Comparison of ENCODE assay signal across 10 cellular contexts in the genomic region with DNA sequence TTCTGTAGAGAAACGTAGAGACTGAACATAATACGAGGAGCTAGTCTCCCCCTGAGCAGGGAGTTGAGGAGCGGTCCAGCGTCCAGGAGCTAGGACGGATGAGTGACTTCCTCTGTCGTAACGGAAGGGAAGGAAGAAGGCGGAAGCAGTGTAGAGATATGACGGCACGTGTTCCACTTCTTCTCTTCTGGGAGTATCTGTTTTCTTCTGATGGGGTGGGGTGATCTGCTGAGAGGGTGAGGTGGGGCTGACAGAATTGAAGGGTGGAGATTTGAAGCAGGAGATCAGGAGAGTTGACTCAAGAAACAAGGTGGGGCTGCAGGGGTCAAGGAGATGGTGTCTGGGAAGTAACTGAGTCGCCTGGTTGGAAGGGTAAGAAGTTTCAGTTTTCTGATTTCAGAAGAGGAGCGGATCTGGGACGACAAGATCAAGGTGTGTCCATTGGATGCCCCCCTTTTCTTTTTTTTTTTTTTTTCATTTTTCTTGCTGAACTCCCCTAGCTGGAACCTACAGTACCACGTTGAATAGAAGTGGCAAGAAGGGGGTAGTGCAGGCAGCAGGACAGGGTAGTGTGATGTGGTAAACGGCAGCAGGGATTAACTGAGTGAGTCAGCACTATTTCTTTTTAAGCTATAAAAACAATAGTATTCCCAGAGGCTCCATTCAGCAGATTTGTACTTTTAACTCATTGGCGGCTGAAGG. TPM values are rescaled to one million over a fixed set of nuclear protein-coding genes. Genes with fewer than 3 reads are reported as not detected.
DNase-seq lines count a peak whose midpoint lies in the region; ATAC-seq, FAIRE-seq and TF ChIP-seq lines count a peak whose summit lies in the region.
"Had no signal": no experiment of that assay in that cellular context is flagged by ENCODE, and none has a peak within 500 bp of the region (broad histone marks: within the 10 kb centered on the region; RNA-seq: fewer than 3 reads in every experiment).

No MANE protein-coding gene starts in this region.

- no peaks in the 10 kb centered on the region for H3K36me3 ChIP-seq in heart right ventricle
- no peaks in the 10 kb centered on the region for H3K36me3 ChIP-seq in Peyer's patch
- no peaks in the 10 kb centered on the region for H3K36me3 ChIP-seq in small intestine (ENCODE audit: control insufficient read depth in 2 of 2, insufficient read depth in 2 of 2, low read length in 2 of 2)

- ATAC-seq in activated CD8-positive, alpha-beta memory T cell treated with anti-CD3 and anti-CD28 coated beads, Interleukin-2, amount 10 ng/mL, durations not matched to agents 7 days and 5 days, result peak; percentile 29
- ATAC-seq in activated B cell treated with CpG ODN at 0.5 μM for 24 hours (ENCODE audit: low read depth) (peak; percentile 77), heart right ventricle (peak in 7 of 8 donors; percentile 59 to 82 (median 69))

- H3K9me3 Mint-ChIP-seq in activated CD8-positive, alpha-beta memory T cell treated with anti-CD3 and anti-CD28 coated beads, Interleukin-2, amount 10 ng/mL, durations not matched to agents 7 days and 5 days (ENCODE audit: low read depth), result no peaks in the 10 kb centered on the region
- H3K9me3 Mint-ChIP-seq in activated B cell treated with CpG ODN at 0.5 μM for 24 hours (no peaks in the 10 kb centered on the region), type B pancreatic cell (no peaks in the 10 kb centered on the region)

- H3K27me3 ChIP-seq in heart right ventricle (no peaks in the 10 kb centered on the region), Peyer's patch (no peaks in the 10 kb centered on the region), small intestine (ENCODE audit: control insufficient read depth in 2 of 2, insufficient read depth in 2 of 2, low read length in 2 of 2) (no peaks in the 10 kb centered on the region)

- H3K4me1 ChIP-seq in heart right ventricle (peaks cover 0 to 19% (median 6%) of the 10 kb centered on the region in 9 donors), Peyer's patch (no peaks in the 10 kb centered on the region), small intestine (ENCODE audit: control insufficient read depth in 2 of 2, insufficient read depth in 1 of 2, low read depth in 1 of 2, low read length in 1 of 2) (no peaks in the 10 kb centered on the region)

- intact Hi-C loops in activated B cell treated with CpG ODN at 0.5 μM for 24 hours (cut with micrococcal nuclease), result loop anchor here (10.0 kb wide), 1 partner anchor 1278 kb away; no protein-coding TSS in a partner anchor
- intact Hi-C loops in heart right ventricle (cut with DNase I), result loop anchor here in 2 of 10 donors (5.0 kb wide), 1 partner anchor 46 kb away; no protein-coding TSS in a partner anchor

- peak overlapping the region in 9 of 10 donors; percentile 16 to 41 (median 32) for H3K4me3 ChIP-seq in heart right ventricle
- peak overlapping the region in 2 of 4 donors; percentile 11 to 15 for H3K4me3 ChIP-seq in Peyer's patch
- no peak overlapping the region for H3K4me3 ChIP-seq in small intestine (ENCODE audit: low read depth in 1 of 2, low read length in 2 of 2)

- H3K27me3 Mint-ChIP-seq in activated CD8-positive, alpha-beta memory T cell treated with anti-CD3 and anti-CD28 coated beads, Interleukin-2, amount 10 ng/mL, durations not matched to agents 7 days and 5 days, result peaks cover 18% of the 10 kb centered on the region
- H3K27me3 Mint-ChIP-seq in activated B cell treated with CpG ODN at 0.5 μM for 24 hours, result peaks cover 10% of the 10 kb centered on the region
- peaks cover 7% of the 10 kb centered on the region for H3K27me3 Mint-ChIP-seq in type B pancreatic cell

- no peak overlapping the region for H3K27ac Mint-ChIP-seq in activated CD8-positive, alpha-beta memory T cell treated with anti-CD3 and anti-CD28 coated beads, Interleukin-2, amount 10 ng/mL, durations not matched to agents 7 days and 5 days
- H3K27ac Mint-ChIP-seq in activated B cell treated with CpG ODN at 0.5 μM for 24 hours (no peak overlapping the region), type B pancreatic cell (peak overlapping the region; percentile 6)

- no peak for FAIRE-seq in frontal cortex (lab: Jason Lieb, UNC)
- FAIRE-seq in small intestine (lab: Jason Lieb, UNC), result no peak
- FAIRE-seq: G401.6 had no signal

- H3K27ac ChIP-seq in heart right ventricle (peak overlapping the region in 2 of 10 donors; percentile 8 to 34), Peyer's patch (no peak overlapping the region), small intestine (ENCODE audit: low read depth in 1 of 2, low read length in 1 of 2) (no peak overlapping the region)

- peaks cover 3% of the 10 kb centered on the region for H3K36me3 Mint-ChIP-seq in activated CD8-positive, alpha-beta memory T cell treated with anti-CD3 and anti-CD28 coated beads, Interleukin-2, amount 10 ng/mL, durations not matched to agents 7 days and 5 days
- H3K36me3 Mint-ChIP-seq in activated B cell treated with CpG ODN at 0.5 μM for 24 hours (ENCODE audit: low read depth) (no peaks in the 10 kb centered on the region), type B pancreatic cell (no peaks in the 10 kb centered on the region)

- TF ChIP-seq CTCF in activated B cell treated with CpG ODN at 0.5 μM for 24 hours (IDR thresholded peaks at IDR 0.05) (no peak), heart right ventricle (IDR thresholded peaks at IDR 0.05) (peak in 1 of 9 donors; percentile 25), type B pancreatic cell (conservative IDR thresholded peaks at IDR 0.05) (peak; percentile 43), Peyer's patch (IDR thresholded peaks at IDR 0.05) (no peak)

- H3K4me3 Mint-ChIP-seq in activated CD8-positive, alpha-beta memory T cell treated with anti-CD3 and anti-CD28 coated beads, Interleukin-2, amount 10 ng/mL, durations not matched to agents 7 days and 5 days, result peak overlapping the region; percentile 7
- H3K4me3 Mint-ChIP-seq in activated B cell treated with CpG ODN at 0.5 μM for 24 hours (peak overlapping the region; percentile 73), type B pancreatic cell (peak overlapping the region; percentile 38)

- no peak for TF ChIP-seq POLR2A in Peyer's patch (IDR thresholded peaks at IDR 0.05)

- POLR2A ChIA-PET in activated B cell treated with CpG ODN at 0.5 μM for 24 hours (lab: Charles Lee), result interaction anchor here (0.8 kb wide), 1 partner anchor 46 kb away, joined by 3 read pairs; no protein-coding TSS in a partner anchor

- peaks cover 20% of the 10 kb centered on the region for H3K4me1 Mint-ChIP-seq in activated CD8-positive, alpha-beta memory T cell treated with anti-CD3 and anti-CD28 coated beads, Interleukin-2, amount 10 ng/mL, durations not matched to agents 7 days and 5 days
- H3K4me1 Mint-ChIP-seq in activated B cell treated with CpG ODN at 0.5 μM for 24 hours, result peaks cover 9% of the 10 kb centered on the region
- H3K4me1 Mint-ChIP-seq in type B pancreatic cell (ENCODE audit: unreplicated experiment), result peaks cover 17% of the 10 kb centered on the region

- no peak for DNase-seq in activated CD8-positive, alpha-beta memory T cell treated with anti-CD3 and anti-CD28 coated beads, Interleukin-2, amount 10 ng/mL, durations not matched to agents 7 days and 5 days
- no peak for DNase-seq in activated CD8-positive, alpha-beta memory T cell treated with anti-CD3 and anti-CD28 coated beads, Interleukin-2, amount 50 U/mL, for 48 hours
- DNase-seq in activated B cell treated with CpG ODN at 0.5 μM for 24 hours, result no peak
- DNase-seq in heart right ventricle, result no peak
- no peak for DNase-seq in type B pancreatic cell (ENCODE audit: extremely low spot score, unreplicated experiment)
- DNase-seq in frontal cortex (ENCODE audit: low spot score in 2 of 2), result no peak
- DNase-seq in Peyer's patch, result no peak
- DNase-seq in small intestine, result no peak
- DNase-seq: NCI-H510A treated with DMSO at 0.1 percent for 48 hours had no signal

- CTCF ChIA-PET in activated CD8-positive, alpha-beta memory T cell treated with anti-CD3 and anti-CD28 coated beads, Interleukin-2, amount 10 ng/mL, durations not matched to agents 7 days and 5 days (lab: Charles Lee), result interaction anchor here (0.9 to 9.6 kb wide), 6 partner anchors 10 to 109 kb away, joined by 3 to 159 read pairs (median 4); no protein-coding TSS in a partner anchor
- CTCF ChIA-PET in activated B cell treated with CpG ODN at 0.5 μM for 24 hours (lab: Charles Lee), result interaction anchor here (1.1 to 1.7 kb wide), 2 partner anchors 43 to 647 kb away, joined by 3 to 5 read pairs; no protein-coding TSS in a partner anchor

- WGBS in heart right ventricle, 2 donors, result 51 to 52% methylated on average over 16 of the region's 16 CpGs
- WGBS in small intestine, 3 donors, result 61 to 68% (median 64%) methylated on average over 16 of the region's 16 CpGs

- H3K9me3 ChIP-seq in heart right ventricle (no peaks in the 10 kb centered on the region), Peyer's patch (no peaks in the 10 kb centered on the region), small intestine (ENCODE audit: control insufficient read depth, low read depth) (no peaks in the 10 kb centered on the region)

RNA-seq across cellular contexts. Expression of a gene that starts 50.7 kb away (rescaled TPM):
- 10 to 100 TPM; 10.8 to 13.8 TPM for total RNA-seq in activated CD8-positive, alpha-beta memory T cell treated with anti-CD3 and anti-CD28 coated beads, Interleukin-2, amount 10 ng/mL, durations not matched to agents 7 days and 5 days
- total RNA-seq in activated B cell treated with CpG ODN at 0.5 μM for 24 hours (10.3 and 11.1 TPM in 2 replicates), heart right ventricle (10 to 100 TPM; 41.0 to 79.2 (median 57.8) TPM), type B pancreatic cell (ENCODE audit: low replicate concordance) (17.0 and 28.2 TPM in 2 replicates), frontal cortex (28.5 TPM), Peyer's patch (10 to 100 TPM in 3 of 4 donors, 1 to 10 TPM in 1; 9.3 to 37.1 (median 16.0) TPM)
- polyA plus RNA-seq in heart right ventricle (10 to 100 TPM; 12.0 to 13.5 TPM), small intestine (10 to 100 TPM in 1 of 3 donors, 1 to 10 TPM in 2; 2.7 to 17.1 (median 4.1) TPM)

RNA-seq across cellular contexts. Expression of a gene that starts 58.9 kb away (rescaled TPM):
- 10 to 100 TPM; 10.2 to 21.1 TPM for total RNA-seq in activated CD8-positive, alpha-beta memory T cell treated with anti-CD3 and anti-CD28 coated beads, Interleukin-2, amount 10 ng/mL, durations not matched to agents 7 days and 5 days
- total RNA-seq in activated B cell treated with CpG ODN at 0.5 μM for 24 hours, result 0.71 and 1.2 TPM in 2 replicates
- total RNA-seq in heart right ventricle, result 100 to 1,000 TPM in 9 of 10 donors, 10 to 100 TPM in 1; 99.1 to 125 (median 107) TPM
- 100 to 1,000 TPM in 1 of 2 donors, 10 to 100 TPM in 1; 97.6 to 203 TPM for polyA plus RNA-seq in heart right ventricle
- 43.2 and 63.3 TPM in 2 replicates for total RNA-seq in type B pancreatic cell (ENCODE audit: low replicate concordance)
- 4.1 TPM for total RNA-seq in frontal cortex
- total RNA-seq in Peyer's patch, result 100 to 1,000 TPM in 1 of 4 donors, 10 to 100 TPM in 3; 21.5 to 137 (median 83.4) TPM
- polyA plus RNA-seq in small intestine, result 100 to 1,000 TPM; 207 to 225 (median 214) TPM

Comparison
In these comparisons a context has a peak if more than half of its experiments do, and no peak if none do; other contexts are left out.
1. H3K4me3 Mint-ChIP-seq: peak in every context shown above with its lines; median percentile 73 in activated B cell treated with CpG ODN at 0.5 μM for 24 hours; 38 in type B pancreatic cell; 7 in activated CD8-positive, alpha-beta memory T cell treated with anti-CD3 and anti-CD28 coated beads, Interleukin-2, amount 10 ng/mL, durations not matched to agents 7 days and 5 days.
2. H3K4me3 ChIP-seq: peak in heart right ventricle (9 of 10); none in small intestine (0 of 2).
3. Peak in every context shown above with its lines, with median percentiles within 50 percentile points of each other: ATAC-seq.